In genomic region chr6:10800810-10801209, GRCh38 we compare ENCODE assay signal across 12 cellular contexts. TPM values are rescaled to one million over a fixed set of nuclear protein-coding genes. Genes with fewer than 3 reads are reported as not detected.
DNase-seq lines count a peak whose midpoint lies in the region; ATAC-seq, FAIRE-seq and TF ChIP-seq lines count a peak whose summit lies in the region.
"Had no signal": no experiment of that assay in that cellular context is flagged by ENCODE, and none has a peak within 500 bp of the region (broad histone marks: within the 10 kb centered on the region; RNA-seq: fewer than 3 reads in every experiment).

No MANE protein-coding gene starts in this region.

- 34% methylated on average over 3 of the region's 3 CpGs for WGBS in mesenchymal stem cell

- H3K4ac ChIP-seq in mesenchymal stem cell (ENCODE audit: low read depth in 1 of 2, low read length in 2 of 2): no peak overlapping the region

- H3K9ac ChIP-seq in endothelial cell of umbilical vein (replicated peaks; ENCODE audit: extremely low read depth, insufficient read depth, low read length) (no peak overlapping the region), mesenchymal stem cell (ENCODE audit: low read length) (no peak overlapping the region)

- H2AFZ ChIP-seq in endothelial cell of umbilical vein (ENCODE audit: low read depth, low read length) (no peak overlapping the region), mesenchymal stem cell (ENCODE audit: low read depth, low read length) (no peak overlapping the region)

- H3K9me1 ChIP-seq in endothelial cell of umbilical vein (replicated peaks; ENCODE audit: control insufficient read depth, extremely low read depth, insufficient read depth, low read length): no peaks in the 10 kb centered on the region

- H3K9me3 ChIP-seq in endothelial cell of umbilical vein (replicated peaks; ENCODE audit: control insufficient read depth, insufficient read depth, low read length): no peaks in the 10 kb centered on the region
- H3K9me3 ChIP-seq in mesenchymal stem cell (ENCODE audit: control insufficient read depth, low read length): no peaks in the 10 kb centered on the region
- H3K9me3 ChIP-seq: gastroesophageal sphincter, neutrophil had no signal

- H3K4me3 ChIP-seq in endothelial cell of umbilical vein (replicated peaks in 1 of 3; ENCODE audit: insufficient read depth in 1 of 3, low read depth in 1 of 3, low read length in 3 of 3): no peak overlapping the region
- no peak overlapping the region for H3K4me3 ChIP-seq in mesenchymal stem cell (ENCODE audit: insufficient read depth in 1 of 2, low read depth in 1 of 2, low read length in 2 of 2)
- H3K4me3 ChIP-seq: gastroesophageal sphincter had no signal

- no peaks in the 10 kb centered on the region for H3K27me3 ChIP-seq in endothelial cell of umbilical vein (ENCODE audit: control insufficient read depth in 2 of 2, insufficient read depth in 2 of 2, low read length in 2 of 2)
- H3K27me3 ChIP-seq in mesenchymal stem cell (ENCODE audit: control insufficient read depth in 1 of 2, insufficient read depth in 1 of 2, low read length in 2 of 2): no peaks in the 10 kb centered on the region
- H3K27me3 ChIP-seq: gastroesophageal sphincter, neutrophil had no signal

- DNase-seq in EL: peak; percentile 52
- DNase-seq in M059J (ENCODE audit: low read depth): peak; percentile 47
- DNase-seq in endothelial cell of umbilical vein (ENCODE audit: low read depth, low spot score): peak; percentile 34
- DNase-seq in mesenchymal stem cell: peak; percentile 81
- no peak for DNase-seq in hippocampal formation (lab: John Stamatoyannopoulos, UW)
- DNase-seq: NCI-H1436 treated with DMSO at 0.1 percent for 48 hours had no signal

- TF ChIP-seq CTCF in endothelial cell of umbilical vein (IDR thresholded peaks at IDR 0.05; ENCODE audit: extremely low read depth in 1 of 2, insufficient read depth in 1 of 2, low read depth in 1 of 2, low read length in 2 of 2): no peak

- no peak overlapping the region for H3K14ac ChIP-seq in mesenchymal stem cell (ENCODE audit: low read length in 2 of 2)

- ATAC-seq in HG02623 (IDR thresholded peaks at IDR 0.05; ENCODE audit: unreplicated experiment) (no peak), HG03196 (IDR thresholded peaks at IDR 0.05; ENCODE audit: unreplicated experiment) (no peak), GM18868 (IDR thresholded peaks at IDR 0.05; ENCODE audit: unreplicated experiment) (no peak)

- no peaks in the 10 kb centered on the region for H4K20me1 ChIP-seq in endothelial cell of umbilical vein (replicated peaks; ENCODE audit: control insufficient read depth, extremely low read depth, insufficient read depth, low read length)

- no peak overlapping the region for H4K8ac ChIP-seq in mesenchymal stem cell (ENCODE audit: low read length)

- H3K4me2 ChIP-seq in endothelial cell of umbilical vein (ENCODE audit: insufficient read depth, low read length) (no peak overlapping the region), mesenchymal stem cell (ENCODE audit: low read length, poor library complexity, severe bottlenecking) (no peak overlapping the region)

- no TSS peak for BruUV-seq in endothelial cell of umbilical vein (replicated peaks; lab: Mats Ljungman, UMichigan)

- intact Hi-C loops in endothelial cell of umbilical vein (cut with micrococcal nuclease): loop anchor here (1.0 to 2.0 kb wide), 5 partner anchors 42 to 323 kb away; partner anchors contain the start of genes C6orf52, PAK1IP1 and TMEM14C

- H3K36me3 ChIP-seq in endothelial cell of umbilical vein (ENCODE audit: control insufficient read depth in 2 of 2, extremely low read depth in 1 of 2, insufficient read depth in 2 of 2, low read length in 2 of 2): no peaks in the 10 kb centered on the region
- no peaks in the 10 kb centered on the region for H3K36me3 ChIP-seq in mesenchymal stem cell (ENCODE audit: control insufficient read depth in 1 of 2, insufficient read depth in 2 of 2, low read depth in 1 of 2, low read length in 2 of 2)
- H3K36me3 ChIP-seq: neutrophil had no signal

- no peak overlapping the region for H4K91ac ChIP-seq in mesenchymal stem cell (ENCODE audit: low read length)

- CTCF ChIA-PET in endothelial cell of umbilical vein (lab: Charles Lee): interaction anchor here (0.5 to 3.5 kb wide), 21 partner anchors 8 to 775 kb away, joined by 3 to 178 read pairs (median 3); partner anchors contain the start of genes C6orf52, PAK1IP1 and TMEM14C

- no peak overlapping the region for H2BK120ac ChIP-seq in mesenchymal stem cell (ENCODE audit: low read depth, low read length)

- no peak for FAIRE-seq in endothelial cell of umbilical vein (lab: Jason Lieb, UNC)

- H3K79me1 ChIP-seq in mesenchymal stem cell (replicated peaks; ENCODE audit: low read length, poor library complexity, severe bottlenecking): peaks cover 2% of the 10 kb centered on the region

- H3K23ac ChIP-seq in mesenchymal stem cell (ENCODE audit: low read length in 2 of 2): no peak overlapping the region

- POLR2A ChIA-PET in endothelial cell of umbilical vein (lab: Charles Lee): no interaction called here

- H3K4me1 ChIP-seq in endothelial cell of umbilical vein (ENCODE audit: control insufficient read depth, extremely low read depth, insufficient read depth, low read length): peaks cover 2% of the 10 kb centered on the region
- H3K4me1 ChIP-seq in mesenchymal stem cell (ENCODE audit: control insufficient read depth, insufficient read depth, low read depth, low read length): peaks cover 2% of the 10 kb centered on the region
- H3K4me1 ChIP-seq: gastroesophageal sphincter had no signal

- no peaks in the 10 kb centered on the region for H3K79me2 ChIP-seq in endothelial cell of umbilical vein (ENCODE audit: control insufficient read depth, insufficient read depth, low read length)

- no peak overlapping the region for H3K27ac ChIP-seq in endothelial cell of umbilical vein (ENCODE audit: insufficient read depth, low read depth, low read length)
- H3K27ac ChIP-seq in mesenchymal stem cell (ENCODE audit: low read length, poor library complexity, severe bottlenecking): no peak overlapping the region
- H3K27ac ChIP-seq: gastroesophageal sphincter, neutrophil had no signal

- H2BK12ac ChIP-seq in mesenchymal stem cell (ENCODE audit: low read length in 2 of 2): no peak overlapping the region

- H3K18ac ChIP-seq in mesenchymal stem cell (ENCODE audit: low read depth in 1 of 2, low read length in 2 of 2): no peak overlapping the region

- no peak for TF ChIP-seq POLR2A in endothelial cell of umbilical vein (IDR thresholded peaks at IDR 0.05; ENCODE audit: low read depth, low read length)

- no peak overlapping the region for H2BK15ac ChIP-seq in mesenchymal stem cell (ENCODE audit: low read depth, poor library complexity, severe bottlenecking)

- dilution Hi-C loops in endothelial cell of umbilical vein (cut with MboI; ENCODE audit: extremely low pct_ligation_motif_present, low sequenced_read_pairs): no loop called here

- H2BK5ac ChIP-seq in mesenchymal stem cell (ENCODE audit: low read depth, low read length, poor library complexity, severe bottlenecking): no peak overlapping the region

- no peak overlapping the region for H2AK5ac ChIP-seq in mesenchymal stem cell (ENCODE audit: low read length, severe bottlenecking)

TF ChIP-seq in endothelial cell of umbilical vein, 7 proteins besides CTCF, POLR2A, EP300 and RAD21:
- TF ChIP-seq MYC (IDR thresholded peaks at IDR 0.05; ENCODE audit: low read depth, low read length) (no peak), GATA2 (IDR thresholded peaks at IDR 0.05; ENCODE audit: insufficient read depth, insufficient read length, low read depth, low read length) (no peak), EZH2 (IDR thresholded peaks at IDR 0.05; ENCODE audit: borderline replicate concordance, low read depth, low read length, severe bottlenecking) (no peak), POLR2AphosphoS5 (IDR thresholded peaks at IDR 0.05; ENCODE audit: insufficient read depth, low read depth, low read length) (no peak), FOS (IDR thresholded peaks at IDR 0.05; ENCODE audit: borderline replicate concordance, insufficient read depth, low read length) (no peak), MAX (IDR thresholded peaks at IDR 0.05; ENCODE audit: insufficient read depth, insufficient read length) (no peak)
TF ChIP-seq in endothelial cell of umbilical vein: peak in this region for 0.

RNA-seq across cellular contexts. Expression of gene MAK, which starts 37.5 kb away (rescaled TPM):
- total RNA-seq in M059J (2014; rRNA removed; shearing (Covaris generic)): 0.20 and 0.44 TPM in 2 replicates
- not detected in 2 replicates for total RNA-seq in endothelial cell of umbilical vein
- polyA plus RNA-seq in endothelial cell of umbilical vein: not detected in 2 replicates
- not detected in 2 replicates for polyA plus RNA-seq in endothelial cell of umbilical vein (2011; cell fraction: cytosol; rRNA removed)
- polyA plus RNA-seq in endothelial cell of umbilical vein (2011; cell fraction: nucleus; rRNA removed): not detected in 2 replicates
- polyA plus RNA-seq in endothelial cell of umbilical vein (2012): 0.07 and 0.08 TPM in 2 replicates
- 0.08 TPM in 1 of 2 replicates, not detected in the other for polyA minus RNA-seq in endothelial cell of umbilical vein
- not detected for polyA minus RNA-seq in endothelial cell of umbilical vein (2011; cell fraction: cytosol; rRNA and poly(A)+ RNA removed)
- not detected in 2 replicates for polyA minus RNA-seq in endothelial cell of umbilical vein (2011; cell fraction: nucleus; rRNA and poly(A)+ RNA removed)
- 0.03 TPM for polyA plus RNA-seq in mesenchymal stem cell (2013, experiment 1 of 2)
- polyA plus RNA-seq in mesenchymal stem cell (2013, experiment 2 of 2): 0.01 TPM
- total RNA-seq: chondrocyte had no signal

RNA-seq across cellular contexts. Expression of gene TMEM14B, which starts 53.2 kb away (rescaled TPM):
- total RNA-seq in M059J (2014; rRNA removed; shearing (Covaris generic)): 176 and 207 TPM in 2 replicates
- 54.6 and 58.2 TPM in 2 replicates for total RNA-seq in endothelial cell of umbilical vein
- 56.9 and 73.1 TPM in 2 replicates for polyA plus RNA-seq in endothelial cell of umbilical vein
- 61.7 and 64.3 TPM in 2 replicates for polyA plus RNA-seq in endothelial cell of umbilical vein (2011; cell fraction: cytosol; rRNA removed)
- polyA plus RNA-seq in endothelial cell of umbilical vein (2011; cell fraction: nucleus; rRNA removed): 29.1 and 33.6 TPM in 2 replicates
- 51.1 and 64.9 TPM in 2 replicates for polyA plus RNA-seq in endothelial cell of umbilical vein (2012)
- 39.8 and 44.9 TPM in 2 replicates for polyA minus RNA-seq in endothelial cell of umbilical vein
- 33.9 TPM for polyA minus RNA-seq in endothelial cell of umbilical vein (2011; cell fraction: cytosol; rRNA and poly(A)+ RNA removed)
- polyA minus RNA-seq in endothelial cell of umbilical vein (2011; cell fraction: nucleus; rRNA and poly(A)+ RNA removed): 17.9 and 22.2 TPM in 2 replicates
- polyA plus RNA-seq in mesenchymal stem cell (2013, experiment 1 of 2): 76.2 TPM
- 78.3 TPM for polyA plus RNA-seq in mesenchymal stem cell (2013, experiment 2 of 2)

Comparison
In these comparisons a context has a peak if more than half of its experiments do, and no peak if none do; other contexts are left out.
1. DNase-seq: peak in EL (single experiment), M059J (single experiment), endothelial cell of umbilical vein (single experiment) and mesenchymal stem cell (single experiment); none in hippocampal formation (0 of 2).